8 cellular contexts compared by ENCODE assay signal in the genomic region with DNA sequence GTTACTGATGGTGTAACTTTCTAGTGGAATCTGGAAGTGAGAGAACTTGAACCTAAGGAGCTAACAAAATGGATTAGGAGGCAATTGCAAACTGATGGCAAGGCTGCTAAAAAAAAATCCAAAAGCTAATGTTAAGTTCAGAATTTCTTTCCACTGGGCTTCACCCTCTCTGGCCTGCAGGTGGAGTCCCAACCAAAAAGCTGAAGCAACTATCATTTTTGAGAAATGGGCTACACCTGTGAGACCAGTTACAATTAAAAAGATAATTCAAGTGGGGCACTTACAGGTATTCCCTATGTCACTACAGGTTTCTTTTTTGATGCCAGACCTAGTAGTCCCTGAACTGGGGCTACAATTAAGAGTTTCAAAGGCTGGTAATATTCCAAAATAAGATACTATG.
A peak's percentile ranks its signal among the peaks of the same experiment; 100 is the strongest.
DNase-seq lines count a peak whose midpoint lies in the region; ATAC-seq and TF ChIP-seq lines count a peak whose summit lies in the region.

No MANE protein-coding gene starts in this region.

- no peak for TF ChIP-seq EP300 in esophagus muscularis mucosa (IDR thresholded peaks at IDR 0.05)

- no peak overlapping the region for H3K27ac Mint-ChIP-seq in activated T-cell treated with anti-CD3 and anti-CD28 coated beads, Interleukin-2, amount 50 U/mL, for 72 hours

- no peaks in the 10 kb centered on the region for H3K9me3 ChIP-seq in esophagus muscularis mucosa
- no peaks in the 10 kb centered on the region for H3K9me3 ChIP-seq in thyroid gland

- H3K27ac ChIP-seq in esophagus muscularis mucosa (replicated peaks in 1 of 4) (no peak overlapping the region), thyroid gland (no peak overlapping the region)

- H3K36me3 Mint-ChIP-seq in activated T-cell treated with anti-CD3 and anti-CD28 coated beads, Interleukin-2, amount 50 U/mL, for 72 hours (ENCODE audit: insufficient read depth in 2 of 2) = no peaks in the 10 kb centered on the region
- H3K36me3 Mint-ChIP-seq in activated T-cell treated with anti-CD3 and anti-CD28 coated beads, Interleukin-2, amount 50 U/mL, for 4 hours (ENCODE audit: insufficient read depth) = no peaks in the 10 kb centered on the region

- H3K27me3 Mint-ChIP-seq in activated T-cell treated with anti-CD3 and anti-CD28 coated beads, Interleukin-2, amount 50 U/mL, for 72 hours (ENCODE audit: low read depth) = peaks cover 22% of the 10 kb centered on the region
- no peaks in the 10 kb centered on the region for H3K27me3 Mint-ChIP-seq in activated T-cell treated with anti-CD3 and anti-CD28 coated beads, Interleukin-2, amount 50 U/mL, for 4 hours (ENCODE audit: low read depth)

- intact Hi-C loops in esophagus muscularis mucosa (cut with DNase I) (no loop called here), thyroid gland (cut with DNase I) (loop anchor here (10.0 kb wide), 1 partner anchor 441 kb away; no protein-coding TSS in a partner anchor)

- H3K4me1 Mint-ChIP-seq in activated T-cell treated with anti-CD3 and anti-CD28 coated beads, Interleukin-2, amount 50 U/mL, for 72 hours (ENCODE audit: low read depth) = no peaks in the 10 kb centered on the region
- H3K4me1 Mint-ChIP-seq in activated T-cell treated with anti-CD3 and anti-CD28 coated beads, Interleukin-2, amount 50 U/mL, for 4 hours (ENCODE audit: low read depth) = no peaks in the 10 kb centered on the region

- TF ChIP-seq POLR2A in esophagus muscularis mucosa (IDR thresholded peaks at IDR 0.05; ENCODE audit: low read depth) = no peak
- no peak for TF ChIP-seq POLR2A in thyroid gland (IDR thresholded peaks at IDR 0.05)

- DNase-seq in activated T-cell treated with anti-CD3 and anti-CD28 coated beads, Interleukin-2, amount 50 U/mL, for 72 hours = peak; percentile 0 to 1
- DNase-seq in activated T-cell treated with anti-CD3 and anti-CD28 coated beads, Interleukin-2, amount 50 U/mL, for 4 hours = no peak
- peak; percentile 40 for DNase-seq in NAMALWA (ENCODE audit: low spot score)
- DNase-seq in esophagus muscularis mucosa (ENCODE audit: extremely low spot score) = no peak
- peak in 1 of 2 donors; percentile 39 for DNase-seq in thyroid gland
- DNase-seq in amniotic stem cell (lab: John Stamatoyannopoulos, UW) = no peak
- DNase-seq in NCI-H187 (lab: John Stamatoyannopoulos, UW) = no peak
- DNase-seq in NCI-H2171 (lab: John Stamatoyannopoulos, UW) = no peak

- H3K27me3 ChIP-seq in esophagus muscularis mucosa = no peaks in the 10 kb centered on the region
- no peaks in the 10 kb centered on the region for H3K27me3 ChIP-seq in thyroid gland

- H3K4me3 Mint-ChIP-seq in activated T-cell treated with anti-CD3 and anti-CD28 coated beads, Interleukin-2, amount 50 U/mL, for 72 hours = no peak overlapping the region
- no peak overlapping the region for H3K4me3 Mint-ChIP-seq in activated T-cell treated with anti-CD3 and anti-CD28 coated beads, Interleukin-2, amount 50 U/mL, for 4 hours

- no peak for ATAC-seq in activated T-cell treated with anti-CD3 and anti-CD28 coated beads, Interleukin-2, amount 50 U/mL, for 72 hours (replicated peaks in 1 of 2)
- ATAC-seq in activated T-cell treated with anti-CD3 and anti-CD28 coated beads, Interleukin-2, amount 50 U/mL, for 4 hours = no peak

- H3K36me3 ChIP-seq in esophagus muscularis mucosa = peaks cover 0 to 4% (median 0%) of the 10 kb centered on the region in 4 donors
- no peaks in the 10 kb centered on the region for H3K36me3 ChIP-seq in thyroid gland

- H3K4me3 ChIP-seq in esophagus muscularis mucosa (no peak overlapping the region), thyroid gland (replicated peaks in 1 of 3) (no peak overlapping the region)

- TF ChIP-seq CTCF in esophagus muscularis mucosa (IDR thresholded peaks at IDR 0.05) (peak in 2 of 3 experiments; percentile 31 to 48), thyroid gland (IDR thresholded peaks at IDR 0.05) (peak in 4 of 6 experiments; percentile 20 to 48 (median 25))

- H3K4me1 ChIP-seq in esophagus muscularis mucosa = peaks cover 3 to 12% (median 9%) of the 10 kb centered on the region in 4 donors
- no peaks in the 10 kb centered on the region for H3K4me1 ChIP-seq in thyroid gland

- H3K9me3 Mint-ChIP-seq in activated T-cell treated with anti-CD3 and anti-CD28 coated beads, Interleukin-2, amount 50 U/mL, for 72 hours = no peaks in the 10 kb centered on the region
- H3K9me3 Mint-ChIP-seq in activated T-cell treated with anti-CD3 and anti-CD28 coated beads, Interleukin-2, amount 50 U/mL, for 4 hours = no peaks in the 10 kb centered on the region

Comparison
In these comparisons a context has a peak if more than half of its experiments do, and no peak if none do; other contexts are left out.
1. DNase-seq: peak in activated T-cell treated with anti-CD3 and anti-CD28 coated beads, Interleukin-2, amount 50 U/mL, for 72 hours (2 of 2) and NAMALWA (single experiment); none in activated T-cell treated with anti-CD3 and anti-CD28 coated beads, Interleukin-2, amount 50 U/mL, for 4 hours (single experiment), esophagus muscularis mucosa (single experiment), amniotic stem cell (single experiment), NCI-H187 (0 of 2) and NCI-H2171 (single experiment).